In the genomic region with DNA sequence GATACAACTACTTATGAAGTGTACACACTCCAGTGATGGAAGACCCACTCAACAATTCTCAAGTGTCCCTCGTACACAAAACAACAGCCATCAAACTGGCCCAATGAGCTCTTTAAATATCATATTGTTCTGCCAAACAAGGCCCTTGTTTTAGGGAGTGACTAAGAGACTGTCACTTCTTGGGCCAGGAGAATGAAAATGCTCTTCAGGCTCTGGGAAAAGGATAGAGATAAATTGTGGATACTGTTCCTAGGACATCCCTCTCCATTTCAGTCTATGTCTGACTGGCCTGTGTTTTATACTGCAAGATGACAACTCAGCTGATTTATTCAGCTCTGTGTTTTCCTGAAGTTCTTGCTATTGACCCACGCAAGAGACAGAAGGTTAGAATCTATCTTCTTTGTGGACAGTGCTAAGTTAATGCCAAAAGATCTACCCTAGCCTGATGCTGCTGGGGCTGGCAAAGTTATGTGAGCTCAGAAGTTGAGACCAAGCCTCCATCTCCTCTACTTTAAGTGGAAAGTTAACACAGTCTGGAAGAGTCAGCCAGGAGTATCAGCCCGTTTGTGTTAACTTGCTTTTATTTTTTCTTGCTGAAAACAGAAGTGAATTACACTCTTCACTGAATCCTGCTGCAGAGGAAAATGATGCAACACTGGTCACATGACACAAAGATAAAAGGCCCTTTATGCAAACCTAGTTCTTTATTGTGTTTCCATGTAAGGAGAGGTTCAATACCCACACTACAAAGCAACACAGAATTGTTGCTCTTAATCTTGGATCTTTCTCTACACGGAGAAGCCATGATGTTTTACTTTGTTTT, we compare ENCODE assay signal across 1 cellular context.
TF ChIP-seq lines count a peak whose summit lies in the region.

No MANE protein-coding gene starts in this region.

TF ChIP-seq in HepG2, 621 proteins besides CTCF, POLR2A, EP300 and RAD21 (continued from another document and continues in another):
- TF ChIP-seq, protein P1, sequence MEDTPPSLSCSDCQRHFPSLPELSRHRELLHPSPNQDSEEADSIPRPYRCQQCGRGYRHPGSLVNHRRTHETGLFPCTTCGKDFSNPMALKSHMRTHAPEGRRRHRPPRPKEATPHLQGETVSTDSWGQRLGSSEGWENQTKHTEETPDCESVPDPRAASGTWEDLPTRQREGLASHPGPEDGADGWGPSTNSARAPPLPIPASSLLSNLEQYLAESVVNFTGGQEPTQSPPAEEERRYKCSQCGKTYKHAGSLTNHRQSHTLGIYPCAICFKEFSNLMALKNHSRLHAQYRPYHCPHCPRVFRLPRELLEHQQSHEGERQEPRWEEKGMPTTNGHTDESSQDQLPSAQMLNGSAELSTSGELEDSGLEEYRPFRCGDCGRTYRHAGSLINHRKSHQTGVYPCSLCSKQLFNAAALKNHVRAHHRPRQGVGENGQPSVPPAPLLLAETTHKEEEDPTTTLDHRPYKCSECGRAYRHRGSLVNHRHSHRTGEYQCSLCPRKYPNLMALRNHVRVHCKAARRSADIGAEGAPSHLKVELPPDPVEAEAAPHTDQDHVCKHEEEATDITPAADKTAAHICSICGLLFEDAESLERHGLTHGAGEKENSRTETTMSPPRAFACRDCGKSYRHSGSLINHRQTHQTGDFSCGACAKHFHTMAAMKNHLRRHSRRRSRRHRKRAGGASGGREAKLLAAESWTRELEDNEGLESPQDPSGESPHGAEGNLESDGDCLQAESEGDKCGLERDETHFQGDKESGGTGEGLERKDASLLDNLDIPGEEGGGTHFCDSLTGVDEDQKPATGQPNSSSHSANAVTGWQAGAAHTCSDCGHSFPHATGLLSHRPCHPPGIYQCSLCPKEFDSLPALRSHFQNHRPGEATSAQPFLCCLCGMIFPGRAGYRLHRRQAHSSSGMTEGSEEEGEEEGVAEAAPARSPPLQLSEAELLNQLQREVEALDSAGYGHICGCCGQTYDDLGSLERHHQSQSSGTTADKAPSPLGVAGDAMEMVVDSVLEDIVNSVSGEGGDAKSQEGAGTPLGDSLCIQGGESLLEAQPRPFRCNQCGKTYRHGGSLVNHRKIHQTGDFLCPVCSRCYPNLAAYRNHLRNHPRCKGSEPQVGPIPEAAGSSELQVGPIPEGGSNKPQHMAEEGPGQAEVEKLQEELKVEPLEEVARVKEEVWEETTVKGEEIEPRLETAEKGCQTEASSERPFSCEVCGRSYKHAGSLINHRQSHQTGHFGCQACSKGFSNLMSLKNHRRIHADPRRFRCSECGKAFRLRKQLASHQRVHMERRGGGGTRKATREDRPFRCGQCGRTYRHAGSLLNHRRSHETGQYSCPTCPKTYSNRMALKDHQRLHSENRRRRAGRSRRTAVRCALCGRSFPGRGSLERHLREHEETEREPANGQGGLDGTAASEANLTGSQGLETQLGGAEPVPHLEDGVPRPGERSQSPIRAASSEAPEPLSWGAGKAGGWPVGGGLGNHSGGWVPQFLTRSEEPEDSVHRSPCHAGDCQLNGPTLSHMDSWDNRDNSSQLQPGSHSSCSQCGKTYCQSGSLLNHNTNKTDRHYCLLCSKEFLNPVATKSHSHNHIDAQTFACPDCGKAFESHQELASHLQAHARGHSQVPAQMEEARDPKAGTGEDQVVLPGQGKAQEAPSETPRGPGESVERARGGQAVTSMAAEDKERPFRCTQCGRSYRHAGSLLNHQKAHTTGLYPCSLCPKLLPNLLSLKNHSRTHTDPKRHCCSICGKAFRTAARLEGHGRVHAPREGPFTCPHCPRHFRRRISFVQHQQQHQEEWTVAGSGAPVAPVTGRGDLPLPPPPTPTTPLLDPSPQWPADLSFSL (CRISPR knock-in tag; IDR thresholded peaks at IDR 0.05): peak; percentile 76
- TF ChIP-seq, protein P2, sequence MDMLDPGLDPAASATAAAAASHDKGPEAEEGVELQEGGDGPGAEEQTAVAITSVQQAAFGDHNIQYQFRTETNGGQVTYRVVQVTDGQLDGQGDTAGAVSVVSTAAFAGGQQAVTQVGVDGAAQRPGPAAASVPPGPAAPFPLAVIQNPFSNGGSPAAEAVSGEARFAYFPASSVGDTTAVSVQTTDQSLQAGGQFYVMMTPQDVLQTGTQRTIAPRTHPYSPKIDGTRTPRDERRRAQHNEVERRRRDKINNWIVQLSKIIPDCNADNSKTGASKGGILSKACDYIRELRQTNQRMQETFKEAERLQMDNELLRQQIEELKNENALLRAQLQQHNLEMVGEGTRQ (IDR thresholded peaks at IDR 0.05; ENCODE audit: low read depth, low read length): peak; percentile 84
- TF ChIP-seq, protein P2 (CRISPR knock-in tag; IDR thresholded peaks at IDR 0.05; ENCODE audit: borderline replicate concordance): peak; percentile 91; the same call in 1 of the 2 replicates
- peak; percentile 69 for TF ChIP-seq NCOA2 (CRISPR knock-in tag; IDR thresholded peaks at IDR 0.05)
- no peak for TF ChIP-seq ARNTL (CRISPR knock-in tag; IDR thresholded peaks at IDR 0.05)
- 0 out of 4 replicates have a peak, but pooled peaks of 1 of the 2 experiments have one; percentile 28 for TF ChIP-seq KLF16 (CRISPR knock-in tag; IDR thresholded peaks at IDR 0.05)
- TF ChIP-seq POGZ (CRISPR knock-in tag; IDR thresholded peaks at IDR 0.05): peak; percentile 56; the same call in 1 of the 2 replicates
- peak; percentile 48; the same call in 1 of the 2 replicates for TF ChIP-seq TSC22D2 (CRISPR knock-in tag; IDR thresholded peaks at IDR 0.05; ENCODE audit: borderline replicate concordance)
- TF ChIP-seq, protein P3, sequence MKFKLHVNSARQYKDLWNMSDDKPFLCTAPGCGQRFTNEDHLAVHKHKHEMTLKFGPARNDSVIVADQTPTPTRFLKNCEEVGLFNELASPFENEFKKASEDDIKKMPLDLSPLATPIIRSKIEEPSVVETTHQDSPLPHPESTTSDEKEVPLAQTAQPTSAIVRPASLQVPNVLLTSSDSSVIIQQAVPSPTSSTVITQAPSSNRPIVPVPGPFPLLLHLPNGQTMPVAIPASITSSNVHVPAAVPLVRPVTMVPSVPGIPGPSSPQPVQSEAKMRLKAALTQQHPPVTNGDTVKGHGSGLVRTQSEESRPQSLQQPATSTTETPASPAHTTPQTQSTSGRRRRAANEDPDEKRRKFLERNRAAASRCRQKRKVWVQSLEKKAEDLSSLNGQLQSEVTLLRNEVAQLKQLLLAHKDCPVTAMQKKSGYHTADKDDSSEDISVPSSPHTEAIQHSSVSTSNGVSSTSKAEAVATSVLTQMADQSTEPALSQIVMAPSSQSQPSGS (CRISPR knock-in tag; IDR thresholded peaks at IDR 0.05): peak; percentile 77; the same call in 1 of the 2 replicates
- TF ChIP-seq ZNF614 (CRISPR knock-in tag; IDR thresholded peaks at IDR 0.05; ENCODE audit: borderline replicate concordance): peak; percentile 56; the same call in 1 of the 2 replicates
- peak; percentile 42; the same call in 1 of the 2 replicates for TF ChIP-seq ZNF644 (CRISPR knock-in tag; IDR thresholded peaks at IDR 0.05; ENCODE audit: low read depth)
- TF ChIP-seq, protein P4, sequence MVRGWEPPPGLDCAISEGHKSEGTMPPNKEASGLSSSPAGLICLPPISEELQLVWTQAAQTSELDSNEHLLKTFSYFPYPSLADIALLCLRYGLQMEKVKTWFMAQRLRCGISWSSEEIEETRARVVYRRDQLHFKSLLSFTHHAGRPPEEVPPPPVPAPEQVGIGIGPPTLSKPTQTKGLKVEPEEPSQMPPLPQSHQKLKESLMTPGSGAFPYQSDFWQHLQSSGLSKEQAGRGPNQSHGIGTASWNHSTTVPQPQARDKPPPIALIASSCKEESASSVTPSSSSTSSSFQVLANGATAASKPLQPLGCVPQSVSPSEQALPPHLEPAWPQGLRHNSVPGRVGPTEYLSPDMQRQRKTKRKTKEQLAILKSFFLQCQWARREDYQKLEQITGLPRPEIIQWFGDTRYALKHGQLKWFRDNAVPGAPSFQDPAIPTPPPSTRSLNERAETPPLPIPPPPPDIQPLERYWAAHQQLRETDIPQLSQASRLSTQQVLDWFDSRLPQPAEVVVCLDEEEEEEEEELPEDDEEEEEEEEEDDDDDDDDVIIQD (CRISPR knock-in tag; IDR thresholded peaks at IDR 0.05; ENCODE audit: low read depth): 0 out of 2 replicates have a peak, but pooled peaks have one; percentile 38
- TF ChIP-seq FOSL2 (CRISPR knock-in tag; IDR thresholded peaks at IDR 0.05): 0 out of 2 replicates have a peak, but pooled peaks have one; percentile 29
- peak; percentile 37; the same call in 1 of the 2 replicates for TF ChIP-seq EHMT2 (IDR thresholded peaks at IDR 0.05; ENCODE audit: borderline replicate concordance, low read depth, low read length)
- no peak for TF ChIP-seq CREB1 (IDR thresholded peaks at IDR 0.05)
- TF ChIP-seq CREB1 (CRISPR knock-in tag; IDR thresholded peaks at IDR 0.05): peak; percentile 46; the same call in 1 of the 2 replicates
- TF ChIP-seq PCBP2 (optimal IDR thresholded peaks at IDR 0.05; ENCODE audit: low read depth, low read length, poor library complexity, severe bottlenecking): no peak
- TF ChIP-seq, protein P5, sequence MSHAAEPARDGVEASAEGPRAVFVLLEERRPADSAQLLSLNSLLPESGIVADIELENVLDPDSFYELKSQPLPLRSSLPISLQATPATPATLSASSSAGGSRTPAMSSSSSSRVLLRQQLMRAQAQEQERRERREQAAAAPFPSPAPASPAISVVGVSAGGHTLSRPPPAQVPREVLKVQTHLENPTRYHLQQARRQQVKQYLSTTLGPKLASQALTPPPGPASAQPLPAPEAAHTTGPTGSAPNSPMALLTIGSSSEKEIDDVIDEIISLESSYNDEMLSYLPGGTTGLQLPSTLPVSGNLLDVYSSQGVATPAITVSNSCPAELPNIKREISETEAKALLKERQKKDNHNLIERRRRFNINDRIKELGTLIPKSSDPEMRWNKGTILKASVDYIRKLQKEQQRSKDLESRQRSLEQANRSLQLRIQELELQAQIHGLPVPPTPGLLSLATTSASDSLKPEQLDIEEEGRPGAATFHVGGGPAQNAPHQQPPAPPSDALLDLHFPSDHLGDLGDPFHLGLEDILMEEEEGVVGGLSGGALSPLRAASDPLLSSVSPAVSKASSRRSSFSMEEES (CRISPR knock-in tag; IDR thresholded peaks at IDR 0.05): peak; percentile 83
- TF ChIP-seq ZNF878 (CRISPR knock-in tag; IDR thresholded peaks at IDR 0.05): no peak
- peak; percentile 18; the same call in 1 of the 2 replicates for TF ChIP-seq HDAC2 (CRISPR knock-in tag; IDR thresholded peaks at IDR 0.05)
- TF ChIP-seq, protein P6, sequence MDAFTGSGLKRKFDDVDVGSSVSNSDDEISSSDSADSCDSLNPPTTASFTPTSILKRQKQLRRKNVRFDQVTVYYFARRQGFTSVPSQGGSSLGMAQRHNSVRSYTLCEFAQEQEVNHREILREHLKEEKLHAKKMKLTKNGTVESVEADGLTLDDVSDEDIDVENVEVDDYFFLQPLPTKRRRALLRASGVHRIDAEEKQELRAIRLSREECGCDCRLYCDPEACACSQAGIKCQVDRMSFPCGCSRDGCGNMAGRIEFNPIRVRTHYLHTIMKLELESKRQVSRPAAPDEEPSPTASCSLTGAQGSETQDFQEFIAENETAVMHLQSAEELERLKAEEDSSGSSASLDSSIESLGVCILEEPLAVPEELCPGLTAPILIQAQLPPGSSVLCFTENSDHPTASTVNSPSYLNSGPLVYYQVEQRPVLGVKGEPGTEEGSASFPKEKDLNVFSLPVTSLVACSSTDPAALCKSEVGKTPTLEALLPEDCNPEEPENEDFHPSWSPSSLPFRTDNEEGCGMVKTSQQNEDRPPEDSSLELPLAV (CRISPR knock-in tag; conservative IDR thresholded peaks at IDR 0.05; ENCODE audit: low read depth): no peak
- TF ChIP-seq ZNF335 (CRISPR knock-in tag; IDR thresholded peaks at IDR 0.05): 0 out of 2 replicates have a peak, but pooled peaks have one; percentile 15
- peak; percentile 37; the same call in 1 of the 2 replicates for TF ChIP-seq ZSCAN9 (CRISPR knock-in tag; IDR thresholded peaks at IDR 0.05; ENCODE audit: borderline replicate concordance)
- no peak for TF ChIP-seq THYN1 (CRISPR knock-in tag; IDR thresholded peaks at IDR 0.05; ENCODE audit: borderline replicate concordance, low read depth)
- TF ChIP-seq, protein P7, sequence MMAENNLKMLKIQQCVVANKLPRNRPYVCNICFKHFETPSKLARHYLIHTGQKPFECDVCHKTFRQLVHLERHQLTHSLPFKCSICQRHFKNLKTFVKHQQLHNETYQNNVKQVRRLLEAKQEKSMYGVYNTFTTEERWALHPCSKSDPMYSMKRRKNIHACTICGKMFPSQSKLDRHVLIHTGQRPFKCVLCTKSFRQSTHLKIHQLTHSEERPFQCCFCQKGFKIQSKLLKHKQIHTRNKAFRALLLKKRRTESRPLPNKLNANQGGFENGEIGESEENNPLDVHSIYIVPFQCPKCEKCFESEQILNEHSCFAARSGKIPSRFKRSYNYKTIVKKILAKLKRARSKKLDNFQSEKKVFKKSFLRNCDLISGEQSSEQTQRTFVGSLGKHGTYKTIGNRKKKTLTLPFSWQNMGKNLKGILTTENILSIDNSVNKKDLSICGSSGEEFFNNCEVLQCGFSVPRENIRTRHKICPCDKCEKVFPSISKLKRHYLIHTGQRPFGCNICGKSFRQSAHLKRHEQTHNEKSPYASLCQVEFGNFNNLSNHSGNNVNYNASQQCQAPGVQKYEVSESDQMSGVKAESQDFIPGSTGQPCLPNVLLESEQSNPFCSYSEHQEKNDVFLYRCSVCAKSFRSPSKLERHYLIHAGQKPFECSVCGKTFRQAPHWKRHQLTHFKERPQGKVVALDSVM (CRISPR knock-in tag; IDR thresholded peaks at IDR 0.05): 0 out of 2 replicates have a peak, but pooled peaks have one; percentile 14
- peak; percentile 79; the same call in 1 of the 2 replicates for TF ChIP-seq RAD51 (IDR thresholded peaks at IDR 0.05; ENCODE audit: borderline replicate concordance)
- TF ChIP-seq, protein P8, sequence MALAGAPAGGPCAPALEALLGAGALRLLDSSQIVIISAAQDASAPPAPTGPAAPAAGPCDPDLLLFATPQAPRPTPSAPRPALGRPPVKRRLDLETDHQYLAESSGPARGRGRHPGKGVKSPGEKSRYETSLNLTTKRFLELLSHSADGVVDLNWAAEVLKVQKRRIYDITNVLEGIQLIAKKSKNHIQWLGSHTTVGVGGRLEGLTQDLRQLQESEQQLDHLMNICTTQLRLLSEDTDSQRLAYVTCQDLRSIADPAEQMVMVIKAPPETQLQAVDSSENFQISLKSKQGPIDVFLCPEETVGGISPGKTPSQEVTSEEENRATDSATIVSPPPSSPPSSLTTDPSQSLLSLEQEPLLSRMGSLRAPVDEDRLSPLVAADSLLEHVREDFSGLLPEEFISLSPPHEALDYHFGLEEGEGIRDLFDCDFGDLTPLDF (CRISPR knock-in tag; IDR thresholded peaks at IDR 0.05): no peak
- TF ChIP-seq, protein P9, sequence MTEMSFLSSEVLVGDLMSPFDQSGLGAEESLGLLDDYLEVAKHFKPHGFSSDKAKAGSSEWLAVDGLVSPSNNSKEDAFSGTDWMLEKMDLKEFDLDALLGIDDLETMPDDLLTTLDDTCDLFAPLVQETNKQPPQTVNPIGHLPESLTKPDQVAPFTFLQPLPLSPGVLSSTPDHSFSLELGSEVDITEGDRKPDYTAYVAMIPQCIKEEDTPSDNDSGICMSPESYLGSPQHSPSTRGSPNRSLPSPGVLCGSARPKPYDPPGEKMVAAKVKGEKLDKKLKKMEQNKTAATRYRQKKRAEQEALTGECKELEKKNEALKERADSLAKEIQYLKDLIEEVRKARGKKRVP (CRISPR knock-in tag; IDR thresholded peaks at IDR 0.05): peak; percentile 87 to 98
- no peak for TF ChIP-seq RXRB (CRISPR knock-in tag; IDR thresholded peaks at IDR 0.05; ENCODE audit: borderline replicate concordance)
- TF ChIP-seq ZNF569 (CRISPR knock-in tag; IDR thresholded peaks at IDR 0.05; ENCODE audit: borderline replicate concordance): no peak
- TF ChIP-seq TCF7 (IDR thresholded peaks at IDR 0.05; ENCODE audit: low read depth): peak; percentile 84
- TF ChIP-seq NFKBIZ (CRISPR knock-in tag; IDR thresholded peaks at IDR 0.05): 0 out of 2 replicates have a peak, but pooled peaks have one; percentile 22
- TF ChIP-seq BCL6 (CRISPR knock-in tag; IDR thresholded peaks at IDR 0.05): peak; percentile 79
- peak; percentile 7; the same call in 1 of the 2 replicates for TF ChIP-seq STAG1 (CRISPR knock-in tag; IDR thresholded peaks at IDR 0.05)
